ENCODE assay signal across 1 cellular context in the genomic region with DNA sequence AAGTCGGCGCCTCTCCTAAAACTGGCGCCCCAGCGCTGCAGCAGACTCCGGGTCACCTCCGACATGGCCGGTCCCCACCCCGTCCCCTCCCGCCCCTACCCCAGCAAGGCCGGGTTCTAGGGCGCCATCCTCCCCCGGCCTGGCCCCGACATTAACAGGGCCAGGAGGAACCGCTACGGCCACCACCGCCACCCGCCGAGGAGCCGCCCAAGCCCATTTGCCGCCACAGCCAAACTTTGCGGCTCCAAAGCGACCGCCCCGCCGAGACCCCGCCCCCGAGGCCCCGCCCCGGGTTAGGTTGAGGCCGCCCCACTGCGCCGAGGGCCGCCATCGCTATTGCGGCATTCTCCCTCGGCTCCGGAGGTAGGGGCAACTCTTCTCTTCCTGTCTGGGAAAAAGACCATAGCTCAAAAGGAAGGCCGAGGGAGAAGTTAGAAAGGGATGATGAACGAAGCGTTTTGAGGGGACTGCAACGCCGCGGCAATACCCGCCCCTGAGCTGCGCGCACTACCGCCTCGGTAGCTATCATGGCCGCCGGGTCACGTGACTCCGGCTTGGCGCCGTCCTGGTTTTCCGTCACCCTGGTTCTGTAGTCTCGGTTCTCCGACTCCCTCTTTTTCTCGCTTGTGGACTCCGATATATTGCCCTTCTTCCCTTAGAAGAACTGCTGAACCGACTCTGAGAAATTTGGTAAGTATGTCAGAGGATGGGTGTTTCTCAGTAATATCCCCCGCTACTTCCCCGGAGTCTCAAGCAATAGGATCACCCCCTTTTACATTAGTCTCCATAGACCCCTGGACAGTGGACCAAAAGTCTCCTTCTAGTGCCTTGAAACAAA.
TF ChIP-seq lines count a peak whose summit lies in the region.

A gene with protein sequence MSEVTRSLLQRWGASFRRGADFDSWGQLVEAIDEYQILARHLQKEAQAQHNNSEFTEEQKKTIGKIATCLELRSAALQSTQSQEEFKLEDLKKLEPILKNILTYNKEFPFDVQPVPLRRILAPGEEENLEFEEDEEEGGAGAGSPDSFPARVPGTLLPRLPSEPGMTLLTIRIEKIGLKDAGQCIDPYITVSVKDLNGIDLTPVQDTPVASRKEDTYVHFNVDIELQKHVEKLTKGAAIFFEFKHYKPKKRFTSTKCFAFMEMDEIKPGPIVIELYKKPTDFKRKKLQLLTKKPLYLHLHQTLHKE (minus strand): TSS at position 239 of the 838 bp plus-strand sequence. CDS start 174 bp downstream, at position 65.
TSS of gene BROX (plus strand) at position 312 of the 838 bp plus-strand sequence. CDS start 3,136 bp downstream, outside the sequence.

TF ChIP-seq in HEK293, 187 proteins besides CTCF, POLR2A, EP300 and RAD21 (continued from another document and continues in another):
- TF ChIP-seq, protein P1, sequence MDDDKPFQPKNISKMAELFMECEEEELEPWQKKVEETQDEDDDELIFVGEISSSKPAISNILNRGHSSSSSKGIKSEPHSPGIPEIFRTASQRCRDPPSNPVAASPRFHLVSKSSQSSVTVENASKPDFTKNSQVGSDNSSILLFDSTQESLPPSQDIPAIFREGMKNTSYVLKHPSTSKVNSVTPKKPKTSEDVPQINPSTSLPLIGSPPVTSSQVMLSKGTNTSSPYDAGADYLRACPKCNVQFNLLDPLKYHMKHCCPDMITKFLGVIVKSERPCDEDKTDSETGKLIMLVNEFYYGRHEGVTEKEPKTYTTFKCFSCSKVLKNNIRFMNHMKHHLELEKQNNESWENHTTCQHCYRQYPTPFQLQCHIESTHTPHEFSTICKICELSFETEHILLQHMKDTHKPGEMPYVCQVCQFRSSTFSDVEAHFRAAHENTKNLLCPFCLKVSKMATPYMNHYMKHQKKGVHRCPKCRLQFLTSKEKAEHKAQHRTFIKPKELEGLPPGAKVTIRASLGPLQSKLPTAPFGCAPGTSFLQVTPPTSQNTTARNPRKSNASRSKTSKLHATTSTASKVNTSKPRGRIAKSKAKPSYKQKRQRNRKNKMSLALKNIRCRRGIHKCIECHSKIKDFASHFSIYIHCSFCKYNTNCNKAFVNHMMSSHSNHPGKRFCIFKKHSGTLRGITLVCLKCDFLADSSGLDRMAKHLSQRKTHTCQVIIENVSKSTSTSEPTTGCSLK (tag by site-specific recombination; IDR thresholded peaks at IDR 0.05): no peak
- TF ChIP-seq ZNF18 (tag by site-specific recombination; IDR thresholded peaks at IDR 0.05): no peak
- TF ChIP-seq ZNF596 (tag by site-specific recombination; IDR thresholded peaks at IDR 0.05): no peak
- no peak for TF ChIP-seq ZNF202 (tag by site-specific recombination; IDR thresholded peaks at IDR 0.05; ENCODE audit: borderline replicate concordance)
- peak; percentile 97 for TF ChIP-seq KLF8 (tag by site-specific recombination; IDR thresholded peaks at IDR 0.05)
- peak; percentile 50; the same call in 1 of the 2 replicates for TF ChIP-seq ZEB2 (tag by site-specific recombination; IDR thresholded peaks at IDR 0.05)
- peak; percentile 73 for TF ChIP-seq ZNF341 (tag by site-specific recombination; IDR thresholded peaks at IDR 0.05; ENCODE audit: low read depth)
- no peak for TF ChIP-seq REPIN1 (tag by site-specific recombination; IDR thresholded peaks at IDR 0.05; ENCODE audit: low read depth)
- 0 out of 2 replicates have a peak, but pooled peaks have one; percentile 29 for TF ChIP-seq ZNF600 (tag by site-specific recombination; IDR thresholded peaks at IDR 0.05)
- no peak for TF ChIP-seq ZNF302 (tag by site-specific recombination; IDR thresholded peaks at IDR 0.05; ENCODE audit: low read depth)
- TF ChIP-seq SP7 (tag by site-specific recombination; IDR thresholded peaks at IDR 0.05): peak; percentile 88
- TF ChIP-seq ZNF132 (tag by site-specific recombination; IDR thresholded peaks at IDR 0.05; ENCODE audit: borderline replicate concordance): no peak
- TF ChIP-seq ZNF416 (tag by site-specific recombination; IDR thresholded peaks at IDR 0.05): no peak
- TF ChIP-seq ZNF660 (tag by site-specific recombination; IDR thresholded peaks at IDR 0.05): no peak
- peak; percentile 82; the same call in 1 of the 2 replicates for TF ChIP-seq ZNF138 (tag by site-specific recombination; IDR thresholded peaks at IDR 0.05; ENCODE audit: borderline replicate concordance)
- no peak for TF ChIP-seq ZNF155 (tag by site-specific recombination; IDR thresholded peaks at IDR 0.05)
- TF ChIP-seq ZNF580 (tag by site-specific recombination; IDR thresholded peaks at IDR 0.05): peak; percentile 93
- 0 out of 2 replicates have a peak, but pooled peaks have one; percentile 19 for TF ChIP-seq MZF1 (tag by site-specific recombination; IDR thresholded peaks at IDR 0.05; ENCODE audit: borderline replicate concordance)
- no peak for TF ChIP-seq ZNF830 (tag by site-specific recombination; IDR thresholded peaks at IDR 0.05; ENCODE audit: low read depth)
- TF ChIP-seq SCRT1 (tag by site-specific recombination; IDR thresholded peaks at IDR 0.05; ENCODE audit: borderline replicate concordance): no peak
- peak; percentile 85 for TF ChIP-seq ZBTB7A (tag by site-specific recombination; IDR thresholded peaks at IDR 0.05; ENCODE audit: low read depth)
- TF ChIP-seq ZNF777 (tag by site-specific recombination; IDR thresholded peaks at IDR 0.05; ENCODE audit: borderline replicate concordance): no peak
- peak; percentile 79 for TF ChIP-seq ZNF610 (tag by site-specific recombination; IDR thresholded peaks at IDR 0.05; ENCODE audit: borderline replicate concordance)
- no peak for TF ChIP-seq ZNF747 (tag by site-specific recombination; IDR thresholded peaks at IDR 0.05)
- peak; percentile 24; the same call in 1 of the 2 replicates for TF ChIP-seq GLI2 (tag by site-specific recombination; IDR thresholded peaks at IDR 0.05; ENCODE audit: borderline replicate concordance, low read depth)
- TF ChIP-seq ZNF514 (tag by site-specific recombination; IDR thresholded peaks at IDR 0.05): peak; percentile 61; the same call in 1 of the 2 replicates
- no peak for TF ChIP-seq HOXC10 (CRISPR knock-in tag; IDR thresholded peaks at IDR 0.05)
- no peak; the same call in 1 of the 2 replicates for TF ChIP-seq TRIM28 (IDR thresholded peaks at IDR 0.05; ENCODE audit: borderline replicate concordance, low read length)
- TF ChIP-seq, protein P2, sequence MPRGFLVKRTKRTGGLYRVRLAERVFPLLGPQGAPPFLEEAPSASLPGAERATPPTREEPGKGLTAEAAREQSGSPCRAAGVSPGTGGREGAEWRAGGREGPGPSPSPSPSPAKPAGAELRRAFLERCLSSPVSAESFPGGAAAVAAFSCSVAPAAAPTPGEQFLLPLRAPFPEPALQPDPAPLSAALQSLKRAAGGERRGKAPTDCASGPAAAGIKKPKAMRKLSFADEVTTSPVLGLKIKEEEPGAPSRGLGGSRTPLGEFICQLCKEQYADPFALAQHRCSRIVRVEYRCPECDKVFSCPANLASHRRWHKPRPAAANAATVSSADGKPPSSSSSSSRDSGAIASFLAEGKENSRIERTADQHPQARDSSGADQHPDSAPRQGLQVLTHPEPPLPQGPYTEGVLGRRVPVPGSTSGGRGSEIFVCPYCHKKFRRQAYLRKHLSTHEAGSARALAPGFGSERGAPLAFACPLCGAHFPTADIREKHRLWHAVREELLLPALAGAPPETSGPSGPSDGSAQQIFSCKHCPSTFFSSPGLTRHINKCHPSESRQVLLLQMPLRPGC (tag by site-specific recombination; IDR thresholded peaks at IDR 0.05): peak; percentile 75
- peak; percentile 80 for TF ChIP-seq PRDM10 (tag by site-specific recombination; IDR thresholded peaks at IDR 0.05)
- TF ChIP-seq SCRT2 (tag by site-specific recombination; IDR thresholded peaks at IDR 0.05): no peak
- TF ChIP-seq ZNF626 (tag by site-specific recombination; IDR thresholded peaks at IDR 0.05): no peak; the same call in 1 of the 2 replicates
- no peak for TF ChIP-seq ZNF248 (tag by site-specific recombination; IDR thresholded peaks at IDR 0.05)
- TF ChIP-seq ZNF768 (tag by site-specific recombination; IDR thresholded peaks at IDR 0.05): no peak
- TF ChIP-seq ZNF561 (tag by site-specific recombination; IDR thresholded peaks at IDR 0.05; ENCODE audit: borderline replicate concordance): 0 out of 2 replicates have a peak, but pooled peaks have one; percentile 49
- no peak for TF ChIP-seq PRDM1 (tag by site-specific recombination; IDR thresholded peaks at IDR 0.05)
- TF ChIP-seq ZNF175 (tag by site-specific recombination; IDR thresholded peaks at IDR 0.05): no peak
- no peak for TF ChIP-seq ZNF37A (tag by site-specific recombination; IDR thresholded peaks at IDR 0.05)
- no peak; the same call in 1 of the 2 replicates for TF ChIP-seq ZBTB10 (tag by site-specific recombination; IDR thresholded peaks at IDR 0.05)
- no peak for TF ChIP-seq ZNF658 (tag by site-specific recombination; IDR thresholded peaks at IDR 0.05)
- TF ChIP-seq PBX3 (CRISPR knock-in tag; IDR thresholded peaks at IDR 0.05): no peak
- no peak for TF ChIP-seq ZNF114 (tag by site-specific recombination; IDR thresholded peaks at IDR 0.05)
- TF ChIP-seq HOXA7 (CRISPR knock-in tag; IDR thresholded peaks at IDR 0.05; ENCODE audit: borderline replicate concordance): no peak
- TF ChIP-seq ZNF623 (tag by site-specific recombination; IDR thresholded peaks at IDR 0.05): peak; percentile 33; the same call in 1 of the 2 replicates
- peak; percentile 63 for TF ChIP-seq ZNF843 (tag by site-specific recombination; IDR thresholded peaks at IDR 0.05)
- TF ChIP-seq ZFP37 (tag by site-specific recombination; IDR thresholded peaks at IDR 0.05): no peak
- TF ChIP-seq ZNF354C (tag by site-specific recombination; IDR thresholded peaks at IDR 0.05; ENCODE audit: borderline replicate concordance, low read depth): no peak
- 0 out of 2 replicates have a peak, but pooled peaks have one; percentile 24 for TF ChIP-seq ZNF433 (tag by site-specific recombination; IDR thresholded peaks at IDR 0.05; ENCODE audit: low read depth)
- TF ChIP-seq ZNF266 (tag by site-specific recombination; IDR thresholded peaks at IDR 0.05; ENCODE audit: low read depth): no peak
